ENCODE assay signal across 9 cellular contexts in genomic region chr17:8123695-8124349, GRCh38. TPM values are rescaled to one million over a fixed set of nuclear protein-coding genes. Genes with fewer than 3 reads are reported as not detected.
A peak's percentile ranks its signal among the peaks of the same experiment; 100 is the strongest.
DNase-seq lines count a peak whose midpoint lies in the region; ATAC-seq, FAIRE-seq and TF ChIP-seq lines count a peak whose summit lies in the region.
"Had no signal": no experiment of that assay in that cellular context is flagged by ENCODE, and none has a peak within 500 bp of the region (broad histone marks: within the 10 kb centered on the region; RNA-seq: fewer than 3 reads in every experiment).

HES7 (minus strand) TSS chr17:8124106; CDS start chr17:8124084, 22 bp downstream.

- TF ChIP-seq EP300 in suprapubic skin (IDR thresholded peaks at IDR 0.05): no peak

- WGBS in suprapubic skin: under 1% methylated on average over 29 of the region's 29 CpGs

- no peaks in the 10 kb centered on the region for H3K36me3 ChIP-seq in A673 (ENCODE audit: insufficient read depth, low read length, poor library complexity, severe bottlenecking)
- no peaks in the 10 kb centered on the region for H3K36me3 ChIP-seq in iPS-20b (ENCODE audit: insufficient read depth, low read depth, low read length)
- no peaks in the 10 kb centered on the region for H3K36me3 ChIP-seq in suprapubic skin
- H3K36me3 ChIP-seq: neutrophil had no signal

- H3K9ac ChIP-seq in iPS-20b (ENCODE audit: low read depth, low read length): no peak within 1 kb of the TSS

- H3K9me3 ChIP-seq in A673 (ENCODE audit: low read depth, low read length, poor library complexity, severe bottlenecking) (no peaks in the 10 kb centered on the region), iPS-20b (ENCODE audit: insufficient read depth, low read depth, low read length) (no peaks in the 10 kb centered on the region), suprapubic skin (no peaks in the 10 kb centered on the region)
- H3K9me3 ChIP-seq: neutrophil had no signal

- H3K9me3 Mint-ChIP-seq in activated B cell treated with CpG ODN at 0.5 μM for 24 hours: no peaks in the 10 kb centered on the region

- H3K4me1 ChIP-seq in A673 (ENCODE audit: insufficient read depth, low read length, poor library complexity, severe bottlenecking): peaks cover 6% of the 10 kb centered on the region
- H3K4me1 ChIP-seq in iPS-20b (ENCODE audit: insufficient read depth, low read length): peaks cover 7% of the 10 kb centered on the region; the same call in 1 of the 2 replicates
- peaks cover 75% of the 10 kb centered on the region for H3K4me1 ChIP-seq in suprapubic skin

- H3K27me3 Mint-ChIP-seq in activated B cell treated with CpG ODN at 0.5 μM for 24 hours: peaks cover 36% of the 10 kb centered on the region

- H3K4me3 ChIP-seq in A673 (ENCODE audit: low read depth, low read length, poor library complexity, severe bottlenecking): peak within 1 kb of the TSS; percentile 68
- H3K4me3 ChIP-seq in GM12864 (ENCODE audit: low read depth, low read length): peak within 1 kb of the TSS; percentile 49
- H3K4me3 ChIP-seq in iPS-20b (ENCODE audit: low read length): peak within 1 kb of the TSS; percentile 89
- peak within 1 kb of the TSS; percentile 74 for H3K4me3 ChIP-seq in suprapubic skin

- TF ChIP-seq POLR2A in suprapubic skin (IDR thresholded peaks at IDR 0.05): no peak

- H3K27ac Mint-ChIP-seq in activated B cell treated with CpG ODN at 0.5 μM for 24 hours: peak within 1 kb of the TSS; percentile 61

- no peaks in the 10 kb centered on the region for H3K27me3 ChIP-seq in A673 (replicated peaks; ENCODE audit: insufficient read depth, low read depth, low read length, poor library complexity)
- peaks cover 73% of the 10 kb centered on the region for H3K27me3 ChIP-seq in iPS-20b (ENCODE audit: insufficient read depth, low read length)
- peaks cover 23% of the 10 kb centered on the region for H3K27me3 ChIP-seq in suprapubic skin

- no peak for ATAC-seq in activated B cell treated with CpG ODN at 0.5 μM for 24 hours (ENCODE audit: low read depth)

- H3K36me3 Mint-ChIP-seq in activated B cell treated with CpG ODN at 0.5 μM for 24 hours (ENCODE audit: low read depth): peaks cover 17% of the 10 kb centered on the region

- peak within 1 kb of the TSS; percentile 93 for H3K4me3 Mint-ChIP-seq in activated B cell treated with CpG ODN at 0.5 μM for 24 hours

- POLR2A ChIA-PET in A673 (lab: Charles Lee; ENCODE audit: low non-redundant PET) (no interaction called here), activated B cell treated with CpG ODN at 0.5 μM for 24 hours (lab: Charles Lee) (interaction anchor here (0.8 to 5.2 kb wide), 13 partner anchors 10 to 267 kb away, joined by 3 to 46 read pairs (median 5); partner anchors contain the start of genes CTC1, NAA38 and SLC25A35)

- FAIRE-seq in D721Med (lab: Jason Lieb, UNC): no peak

- TF ChIP-seq CTCF in A673 (conservative IDR thresholded peaks at IDR 0.05; ENCODE audit: low read depth, low read length): no peak
- no peak for TF ChIP-seq CTCF in GM12864 (IDR thresholded peaks at IDR 0.05; ENCODE audit: low read depth, low read length, missing control alignments)
- no peak for TF ChIP-seq CTCF in activated B cell treated with CpG ODN at 0.5 μM for 24 hours (IDR thresholded peaks at IDR 0.05)
- no peak for TF ChIP-seq CTCF in suprapubic skin (IDR thresholded peaks at IDR 0.05)
- no peak for TF ChIP-seq CTCF in D721Med (IDR thresholded peaks at IDR 0.05; ENCODE audit: insufficient read depth, missing control alignments)

- CTCF ChIA-PET in A673 (lab: Charles Lee) (interaction anchor here (0.6 kb wide), 1 partner anchor 29 kb away, joined by 3 read pairs; no protein-coding TSS in a partner anchor), activated B cell treated with CpG ODN at 0.5 μM for 24 hours (lab: Charles Lee) (interaction anchor here (0.8 to 2.3 kb wide), 7 partner anchors 14 to 52 kb away, joined by 3 to 8 read pairs (median 3); no protein-coding TSS in a partner anchor)

- BruUV-seq in A673 (replicated peaks; lab: Mats Ljungman, UMichigan): no TSS peak

- intact Hi-C loops in A673 (cut with micrococcal nuclease; ENCODE audit: unreplicated experiment) (loop anchor here (2.0 to 5.0 kb wide), 2 partner anchors 33 to 253 kb away; partner anchors contain the start of gene KRABD2), activated B cell treated with CpG ODN at 0.5 μM for 24 hours (cut with micrococcal nuclease) (no loop called here)

- H3K4me1 Mint-ChIP-seq in activated B cell treated with CpG ODN at 0.5 μM for 24 hours: peaks cover 71% of the 10 kb centered on the region

- H3K27ac ChIP-seq in A673 (ENCODE audit: low read depth, low read length, poor library complexity, severe bottlenecking) (no peak within 1 kb of the TSS), iPS-20b (ENCODE audit: low read length) (no peak within 1 kb of the TSS), suprapubic skin (no peak within 1 kb of the TSS)
- H3K27ac ChIP-seq: neutrophil had no signal

- DNase-seq in A673 (ENCODE audit: low spot score): peak; percentile 57
- DNase-seq in GM12864 (ENCODE audit: low read depth): no peak
- no peak for DNase-seq in activated B cell treated with CpG ODN at 0.5 μM for 24 hours
- peak in 1 of 2 donors; percentile 80 for DNase-seq in suprapubic skin (ENCODE audit: low spot score in 2 of 2)
- DNase-seq in amygdala (lab: John Stamatoyannopoulos, UW): no peak
- no peak for DNase-seq in LoVo (ENCODE audit: low spot score)
- no peak for DNase-seq in D721Med (ENCODE audit: insufficient read length, low spot score)

RNA-seq across cellular contexts. Expression of gene HES7, which starts in this region (rescaled TPM):
- 1.7 and 3.9 TPM in 2 replicates for total RNA-seq in A673 (2021)
- total RNA-seq in activated B cell treated with CpG ODN at 0.5 μM for 24 hours: 0.12 and 0.49 TPM in 2 replicates
- total RNA-seq in suprapubic skin: not detected
